21 cellular contexts compared by ENCODE assay signal in genomic region chr13:41317243-41317642, GRCh38. TPM values are rescaled to one million over a fixed set of nuclear protein-coding genes. Genes with fewer than 3 reads are reported as not detected.
DNase-seq lines count a peak whose midpoint lies in the region; ATAC-seq and TF ChIP-seq lines count a peak whose summit lies in the region.
"Had no signal": no experiment of that assay in that cellular context is flagged by ENCODE, and none has a peak within 500 bp of the region (broad histone marks: within the 10 kb centered on the region; RNA-seq: fewer than 3 reads in every experiment).

No MANE protein-coding gene starts in this region.

- peaks cover 36% of the 10 kb centered on the region for H3K36me3 ChIP-seq in SU-DHL-6 (ENCODE audit: low read length)
- H3K36me3 ChIP-seq in esophagus muscularis mucosa: peaks cover 0 to 9% (median 6%) of the 10 kb centered on the region in 4 donors
- H3K36me3 ChIP-seq in lower lobe of right lung: no peaks in the 10 kb centered on the region

- no peaks in the 10 kb centered on the region for H3K27me3 ChIP-seq in SU-DHL-6 (ENCODE audit: low read length)
- no peaks in the 10 kb centered on the region for H3K27me3 ChIP-seq in esophagus muscularis mucosa
- H3K27me3 ChIP-seq in lower lobe of right lung (ENCODE audit: low read depth): no peaks in the 10 kb centered on the region

- H3K9me3 Mint-ChIP-seq in activated naive CD8-positive, alpha-beta T cell (ENCODE audit: low read depth): no peaks in the 10 kb centered on the region
- no peaks in the 10 kb centered on the region for H3K9me3 Mint-ChIP-seq in activated naive CD8-positive, alpha-beta T cell treated with anti-CD3 and anti-CD28 coated beads, Interleukin-2, amount 50 U/mL, for 24 hours
- H3K9me3 Mint-ChIP-seq: H9, IgD-negative memory B cell had no signal

- H3K9me3 ChIP-seq in SU-DHL-6 (ENCODE audit: insufficient read depth, low read length) (no peaks in the 10 kb centered on the region), esophagus muscularis mucosa (no peaks in the 10 kb centered on the region), lower lobe of right lung (no peaks in the 10 kb centered on the region)
- H3K9me3 ChIP-seq: A549 had no signal

- no peak for TF ChIP-seq POLR2A in esophagus muscularis mucosa (IDR thresholded peaks at IDR 0.05; ENCODE audit: low read depth)

- H3K27ac Mint-ChIP-seq in activated naive CD8-positive, alpha-beta T cell: peak overlapping the region; percentile 43
- H3K27ac Mint-ChIP-seq in activated naive CD8-positive, alpha-beta T cell treated with anti-CD3 and anti-CD28 coated beads, Interleukin-2, amount 50 U/mL, for 24 hours: no peak overlapping the region
- H3K27ac Mint-ChIP-seq: H9, IgD-negative memory B cell had no signal

- H3K27ac ChIP-seq in SU-DHL-6 (ENCODE audit: low read depth, low read length): no peak overlapping the region
- H3K27ac ChIP-seq in esophagus muscularis mucosa (replicated peaks in 1 of 4): peak overlapping the region in 3 of 4 donors; percentile 58 to 74 (median 59)
- H3K27ac ChIP-seq in lower lobe of right lung: no peak overlapping the region
- H3K27ac ChIP-seq: A549, SK-N-MC had no signal

- no peaks in the 10 kb centered on the region for H3K27me3 Mint-ChIP-seq in activated naive CD8-positive, alpha-beta T cell
- no peaks in the 10 kb centered on the region for H3K27me3 Mint-ChIP-seq in activated naive CD8-positive, alpha-beta T cell treated with anti-CD3 and anti-CD28 coated beads, Interleukin-2, amount 50 U/mL, for 24 hours
- H3K27me3 Mint-ChIP-seq: IgD-negative memory B cell had no signal

- peaks cover 24 to 75% (median 67%) of the 10 kb centered on the region in 4 donors for H3K4me1 ChIP-seq in esophagus muscularis mucosa
- peaks cover 34% of the 10 kb centered on the region for H3K4me1 ChIP-seq in lower lobe of right lung

- DNase-seq in activated naive CD8-positive, alpha-beta T cell treated with anti-CD3 and anti-CD28 coated beads, Interleukin-2, amount 50 U/mL, for 24 hours: no peak
- DNase-seq in esophagus muscularis mucosa (ENCODE audit: extremely low spot score): no peak
- DNase-seq in C1 segment of cervical spinal cord (lab: John Stamatoyannopoulos, UW): no peak
- no peak for DNase-seq in NOMO-1 treated with dmso at 0.1 percent for 144 hours (lab: John Stamatoyannopoulos, UW; ENCODE audit: unreplicated experiment)
- no peak for DNase-seq in SK-N-DZ (ENCODE audit: low spot score)
- DNase-seq in lower lobe of right lung: no peak
- DNase-seq: DND-41; H9; NCI-H1105 treated with DMSO at 0.1 percent for 48 hours; NCI-H1694; NCI-H2081 treated with DMSO at 0.1 percent for 48 hours; NCI-H510A; NCI-H748 treated with DMSO at 0.1 percent for 48 hours; NK-92 treated with Interleukin-12 subunit alpha and Interleukin-12 subunit beta, amount 100 ng/mL, for 24 hours; OCI-M1; Right ventricle myocardium superior had no signal

- peaks cover 69% of the 10 kb centered on the region for H3K4me1 Mint-ChIP-seq in activated naive CD8-positive, alpha-beta T cell (ENCODE audit: low read depth)
- peaks cover 56% of the 10 kb centered on the region for H3K4me1 Mint-ChIP-seq in activated naive CD8-positive, alpha-beta T cell treated with anti-CD3 and anti-CD28 coated beads, Interleukin-2, amount 50 U/mL, for 24 hours

- no peak for TF ChIP-seq EP300 in esophagus muscularis mucosa (IDR thresholded peaks at IDR 0.05)

- peaks cover 8% of the 10 kb centered on the region for H3K36me3 Mint-ChIP-seq in activated naive CD8-positive, alpha-beta T cell
- peaks cover 42% of the 10 kb centered on the region for H3K36me3 Mint-ChIP-seq in activated naive CD8-positive, alpha-beta T cell treated with anti-CD3 and anti-CD28 coated beads, Interleukin-2, amount 50 U/mL, for 24 hours (ENCODE audit: low read depth)
- H3K36me3 Mint-ChIP-seq: IgD-negative memory B cell had no signal

- H2AFZ ChIP-seq in SU-DHL-6 (ENCODE audit: low read depth, low read length, severe bottlenecking): no peak overlapping the region

- peak overlapping the region; percentile 14 for H3K4me2 ChIP-seq in SU-DHL-6 (ENCODE audit: low read depth, low read length, poor library complexity, severe bottlenecking)
- H3K4me2 ChIP-seq: A549 had no signal

- ATAC-seq in activated naive CD8-positive, alpha-beta T cell treated with anti-CD3 and anti-CD28 coated beads, Interleukin-2, amount 50 U/mL, for 24 hours: no peak
- ATAC-seq in lower lobe of right lung: no peak
- ATAC-seq: A549 had no signal

- no peak overlapping the region for H3K4me3 ChIP-seq in SU-DHL-6 (ENCODE audit: insufficient read depth, low read length, poor library complexity, severe bottlenecking)
- H3K4me3 ChIP-seq in esophagus muscularis mucosa: no peak overlapping the region
- no peak overlapping the region for H3K4me3 ChIP-seq in lower lobe of right lung
- H3K4me3 ChIP-seq: A549, SK-N-MC had no signal

- H3K9me2 ChIP-seq in SU-DHL-6 (replicated peaks; ENCODE audit: insufficient read depth, low read length): no peaks in the 10 kb centered on the region

- H3K79me2 ChIP-seq in SU-DHL-6 (ENCODE audit: insufficient read depth, low read length): peaks cover 100% of the 10 kb centered on the region

- TF ChIP-seq CTCF in SU-DHL-6 (IDR thresholded peaks at IDR 0.05; ENCODE audit: insufficient read depth, low read length, poor library complexity, severe bottlenecking): no peak
- no peak for TF ChIP-seq CTCF in esophagus muscularis mucosa (IDR thresholded peaks at IDR 0.05)
- TF ChIP-seq CTCF in lower lobe of right lung (IDR thresholded peaks at IDR 0.05): no peak

- 86% methylated on average over 1 of the region's 1 CpG for WGBS in esophagus muscularis mucosa

- H4K20me1 ChIP-seq in SU-DHL-6 (ENCODE audit: low read depth, low read length): 0 out of 2 replicates have a peak, but pooled peaks cover 6% of the 10 kb centered on the region

- H3F3A ChIP-seq in SU-DHL-6 (ENCODE audit: insufficient read depth): peaks cover 21% of the 10 kb centered on the region

- intact Hi-C loops in esophagus muscularis mucosa (cut with DNase I): no loop called here
- intact Hi-C loops in lower lobe of right lung (cut with DNase I): no loop called here

- H3K9ac ChIP-seq in SU-DHL-6 (ENCODE audit: low read length): no peak overlapping the region

- no peak overlapping the region for H3K4me3 Mint-ChIP-seq in activated naive CD8-positive, alpha-beta T cell
- no peak overlapping the region for H3K4me3 Mint-ChIP-seq in activated naive CD8-positive, alpha-beta T cell treated with anti-CD3 and anti-CD28 coated beads, Interleukin-2, amount 50 U/mL, for 24 hours
- H3K4me3 Mint-ChIP-seq: H9 had no signal

RNA-seq across cellular contexts. Expression of gene NAA16, which starts 6.2 kb away (rescaled TPM):
- total RNA-seq in esophagus muscularis mucosa (10 to 100 TPM; 13.8 to 22.0 (median 14.9) TPM), lower lobe of right lung (14.9 TPM)
- 26.2 and 32.4 TPM in 2 replicates for polyA plus RNA-seq in SK-N-DZ (2014; cell fraction: cytosol; rRNA removed)
- polyA plus RNA-seq in SK-N-DZ (2014; cell fraction: nucleus; rRNA removed): 74.5 and 111 TPM in 2 replicates

RNA-seq across cellular contexts. Expression of gene MTRF1, which starts 53.9 kb away (rescaled TPM):
- total RNA-seq in esophagus muscularis mucosa (10 to 100 TPM in 1 of 4 donors, 1 to 10 TPM in 3; 6.4 to 18.7 (median 8.9) TPM), lower lobe of right lung (13.7 TPM)
- polyA plus RNA-seq in SK-N-DZ (2014; cell fraction: cytosol; rRNA removed): 25.5 and 47.6 TPM in 2 replicates
- polyA plus RNA-seq in SK-N-DZ (2014; cell fraction: nucleus; rRNA removed): 43.0 and 61.8 TPM in 2 replicates

Comparison
In these comparisons a context has a peak if more than half of its experiments do, and no peak if none do; other contexts are left out.
1. H3K27ac ChIP-seq: peak in esophagus muscularis mucosa (3 of 4); none in SU-DHL-6 (single experiment) and lower lobe of right lung (single experiment).